In genomic region chr5:75053286-75054109, GRCh38 we compare ENCODE assay signal across 8 cellular contexts. TPM values are rescaled to one million over a fixed set of nuclear protein-coding genes. Genes with fewer than 3 reads are reported as not detected.
DNase-seq lines count a peak whose midpoint lies in the region; ATAC-seq lines count a peak whose summit lies in the region.

No MANE protein-coding gene starts in this region.

- H3K36me3 Mint-ChIP-seq in stimulated activated naive B cell treated with anti-CD40 and anti-IgM and Interleukin-4, amounts not matched to agents 10 μg/mL and 1 μg/mL and 100 μg/mL, for 72 hours: no peaks in the 10 kb centered on the region

- DNase-seq in NCI-H1417 (lab: John Stamatoyannopoulos, UW) (peak in 2 of 3 experiments; percentile 56 to 58), NCI-H1417 treated with DMSO at 0.1 percent for 48 hours (lab: John Stamatoyannopoulos, UW) (no peak), NCI-H1930 (lab: John Stamatoyannopoulos, UW) (peak; percentile 8 to 11), activated T-cell treated with anti-CD3 and anti-CD28 coated beads for 4 hours (peak; percentile 44), mucosa of gallbladder (ENCODE audit: low spot score) (peak; percentile 66)
- DNase-seq in stimulated activated naive B cell treated with anti-CD40 and anti-IgM and Interleukin-4, amounts not matched to agents 10 μg/mL and 1 μg/mL and 100 μg/mL, for 72 hours: peak; percentile 10

- H3K4me1 ChIP-seq in esophagus (ENCODE audit: control insufficient read depth in 2 of 2, insufficient read depth in 2 of 2, low read length in 1 of 2): peaks cover 0 to 8% of the 10 kb centered on the region in 2 donors

- peak overlapping the region; percentile 83 to 84 for H3K4me3 ChIP-seq in esophagus (ENCODE audit: low read depth in 1 of 2, low read length in 2 of 2)

- H3K9me3 Mint-ChIP-seq in stimulated activated naive B cell treated with anti-CD40 and anti-IgM and Interleukin-4, amounts not matched to agents 10 μg/mL and 1 μg/mL and 100 μg/mL, for 72 hours: no peaks in the 10 kb centered on the region

- H3K27ac Mint-ChIP-seq in stimulated activated naive B cell treated with anti-CD40 and anti-IgM and Interleukin-4, amounts not matched to agents 10 μg/mL and 1 μg/mL and 100 μg/mL, for 72 hours: no peak overlapping the region

- H3K4me1 Mint-ChIP-seq in stimulated activated naive B cell treated with anti-CD40 and anti-IgM and Interleukin-4, amounts not matched to agents 10 μg/mL and 1 μg/mL and 100 μg/mL, for 72 hours: peaks cover 5 to 13% of the 10 kb centered on the region in 2 donors

- peak; percentile 38 to 49 for ATAC-seq in stimulated activated naive B cell treated with anti-CD40 and anti-IgM and Interleukin-4, amounts not matched to agents 10 μg/mL and 1 μg/mL and 100 μg/mL, for 72 hours (replicated peaks)
- ATAC-seq in HG03571 (IDR thresholded peaks at IDR 0.05; ENCODE audit: unreplicated experiment): no peak

- 0% methylated on average over 87 to 96 of the region's 96 CpGs for WGBS in esophagus, 2 donors

- H3K27me3 ChIP-seq in esophagus (ENCODE audit: control insufficient read depth in 1 of 2, insufficient read depth in 2 of 2, low read length in 2 of 2): no peaks in the 10 kb centered on the region

- peak overlapping the region; percentile 78 for H3K4me3 Mint-ChIP-seq in stimulated activated naive B cell treated with anti-CD40 and anti-IgM and Interleukin-4, amounts not matched to agents 10 μg/mL and 1 μg/mL and 100 μg/mL, for 72 hours

- H3K27me3 Mint-ChIP-seq in stimulated activated naive B cell treated with anti-CD40 and anti-IgM and Interleukin-4, amounts not matched to agents 10 μg/mL and 1 μg/mL and 100 μg/mL, for 72 hours: peaks cover 62 to 67% of the 10 kb centered on the region in 2 donors

- no peaks in the 10 kb centered on the region for H3K36me3 ChIP-seq in esophagus (ENCODE audit: control insufficient read depth in 2 of 2, insufficient read depth in 2 of 2, low read length in 1 of 2)

- no peaks in the 10 kb centered on the region for H3K9me3 ChIP-seq in esophagus (ENCODE audit: control insufficient read depth in 2 of 2, insufficient read depth in 1 of 2, low read depth in 1 of 2, low read length in 1 of 2)

- peak overlapping the region; percentile 86 to 88 for H3K27ac ChIP-seq in esophagus (ENCODE audit: low read depth in 2 of 2, low read length in 1 of 2)

RNA-seq across cellular contexts. Expression of gene GCNT4, which starts 1.1 kb away (rescaled TPM):
- polyA plus RNA-seq in esophagus: under 1 TPM; 0.53 to 0.80 TPM
- 36.2 TPM for total RNA-seq in mucosa of gallbladder
